Comparison of ENCODE assay signal across 14 cellular contexts in the genomic region with DNA sequence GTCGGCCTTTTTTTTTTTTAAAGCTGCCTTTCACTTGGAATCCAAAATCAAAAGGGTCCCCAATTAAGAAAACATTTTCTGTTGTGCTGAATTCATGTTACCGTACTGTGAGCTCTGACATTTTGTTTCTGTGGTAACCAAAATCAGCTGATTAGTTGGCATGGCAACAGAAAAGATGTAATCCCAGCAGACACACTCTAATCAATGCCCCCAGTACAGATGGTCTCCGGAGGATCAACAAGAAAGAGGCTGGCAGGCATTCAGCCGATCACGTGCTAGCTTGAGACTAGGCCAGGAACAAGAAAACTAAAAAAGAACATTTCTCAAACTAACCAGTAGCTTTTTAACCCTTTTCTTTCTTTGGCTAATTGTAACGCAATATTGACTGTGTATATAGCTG.
DNase-seq lines count a peak whose midpoint lies in the region; ATAC-seq and TF ChIP-seq lines count a peak whose summit lies in the region.
"Had no signal": no experiment of that assay in that cellular context is flagged by ENCODE, and none has a peak within 500 bp of the region (broad histone marks: within the 10 kb centered on the region; RNA-seq: fewer than 3 reads in every experiment).

No MANE protein-coding gene starts in this region.

- H2AFZ ChIP-seq in hepatocyte: no peak overlapping the region

- H3K36me3 ChIP-seq in hepatocyte (replicated peaks; ENCODE audit: insufficient read depth, low read depth): no peaks in the 10 kb centered on the region
- H3K36me3 ChIP-seq: BLaER1 treated with 17β-estradiol and CSF1 and Interleukin-3, amounts not matched to agents 10 nM and 100 nM; cardiac muscle cell; right lobe of liver had no signal

- no peak for TF ChIP-seq CTCF in hepatocyte (IDR thresholded peaks at IDR 0.05; ENCODE audit: poor library complexity)

- H3K9me2 ChIP-seq in hepatocyte (replicated peaks; ENCODE audit: insufficient read depth): no peaks in the 10 kb centered on the region

- no peaks in the 10 kb centered on the region for H3K9me3 Mint-ChIP-seq in natural killer cell treated with Interleukin-12 subunit alpha and Interleukin-12 subunit beta and Interleukin-15 and Interleukin-18, amount 100 ng/mL, for 72 hours

- H3K9me3 ChIP-seq in hepatocyte (ENCODE audit: low read depth): no peaks in the 10 kb centered on the region
- H3K9me3 ChIP-seq: BLaER1 treated with 17β-estradiol and CSF1 and Interleukin-3, amounts not matched to agents 10 nM and 100 nM; right lobe of liver had no signal

- no peaks in the 10 kb centered on the region for H3K79me2 ChIP-seq in hepatocyte

- no peak overlapping the region for H3K27ac Mint-ChIP-seq in natural killer cell treated with Interleukin-12 subunit alpha and Interleukin-12 subunit beta and Interleukin-15 and Interleukin-18, amount 100 ng/mL, for 72 hours

- no peak overlapping the region for H3K4me3 ChIP-seq in hepatocyte
- H3K4me3 ChIP-seq: BLaER1 treated with 17β-estradiol and CSF1 and Interleukin-3, amounts not matched to agents 10 nM and 100 nM; cardiac muscle cell; right lobe of liver had no signal

- no peak overlapping the region for H3K4me3 Mint-ChIP-seq in natural killer cell treated with Interleukin-12 subunit alpha and Interleukin-12 subunit beta and Interleukin-15 and Interleukin-18, amount 100 ng/mL, for 72 hours

- no peaks in the 10 kb centered on the region for H3K27me3 ChIP-seq in hepatocyte
- H3K27me3 ChIP-seq: BLaER1 treated with 17β-estradiol and CSF1 and Interleukin-3, amounts not matched to agents 10 nM and 100 nM; cardiac muscle cell; right lobe of liver had no signal

- H3K4me1 ChIP-seq in hepatocyte (ENCODE audit: insufficient read depth): peaks cover 6% of the 10 kb centered on the region
- H3K4me1 ChIP-seq: BLaER1 treated with 17β-estradiol and CSF1 and Interleukin-3, amounts not matched to agents 10 nM and 100 nM; right lobe of liver had no signal

- peak overlapping the region; percentile 50 for H3K27ac ChIP-seq in caudate nucleus (ENCODE audit: low read depth, low read length)
- H3K27ac ChIP-seq in hepatocyte: no peak overlapping the region
- H3K27ac ChIP-seq: BLaER1 treated with 17β-estradiol and CSF1 and Interleukin-3, amounts not matched to agents 10 nM and 100 nM; cardiac muscle cell; right lobe of liver had no signal

- DNase-seq in NCI-H446 treated with DMSO at 0.1 percent for 48 hours (lab: John Stamatoyannopoulos, UW) (peak; percentile 0), caudate nucleus (lab: John Stamatoyannopoulos, UW) (peak in 49 of 61 donors; percentile 6 to 84 (median 43)), hepatocyte (ENCODE audit: low spot score) (peak; percentile 19), retina (peak; percentile 87)
- DNase-seq in activated effector memory CD4-positive, alpha-beta T cell treated with anti-CD3 and anti-CD28 coated beads, Interleukin-2, amount 50 U/mL, for 16 hours: no peak
- no peak for DNase-seq in natural killer cell treated with Interleukin-12 subunit alpha and Interleukin-12 subunit beta and Interleukin-15 and Interleukin-18, amount 100 ng/mL, for 72 hours (ENCODE audit: low spot score)
- DNase-seq: activated naive CD4-positive, alpha-beta T cell; NCI-H69; right lobe of liver; SHP77; stimulated activated naive CD4-positive, alpha-beta T cell treated with Interleukin-2 at 50 U/mL for 16 hours had no signal

- H4K20me1 ChIP-seq in hepatocyte (ENCODE audit: insufficient read depth, poor library complexity, severe bottlenecking): no peaks in the 10 kb centered on the region
- H4K20me1 ChIP-seq: BLaER1 treated with 17β-estradiol and CSF1 and Interleukin-3, amounts not matched to agents 10 nM and 100 nM had no signal

- WGBS in hepatocyte (ENCODE audit: low lambda C conversion rate, missing lambda C conversion rate): 52% methylated on average over 6 of the region's 6 CpGs

- no peaks in the 10 kb centered on the region for H3K36me3 Mint-ChIP-seq in natural killer cell treated with Interleukin-12 subunit alpha and Interleukin-12 subunit beta and Interleukin-15 and Interleukin-18, amount 100 ng/mL, for 72 hours

- H3K27me3 Mint-ChIP-seq in natural killer cell treated with Interleukin-12 subunit alpha and Interleukin-12 subunit beta and Interleukin-15 and Interleukin-18, amount 100 ng/mL, for 72 hours: no peaks in the 10 kb centered on the region

- H3K4me1 Mint-ChIP-seq in natural killer cell treated with Interleukin-12 subunit alpha and Interleukin-12 subunit beta and Interleukin-15 and Interleukin-18, amount 100 ng/mL, for 72 hours (ENCODE audit: low read depth in 2 of 2): no peaks in the 10 kb centered on the region

- no peak overlapping the region for H3K4me2 ChIP-seq in hepatocyte
- H3K4me2 ChIP-seq: BLaER1 treated with 17β-estradiol and CSF1 and Interleukin-3, amounts not matched to agents 10 nM and 100 nM had no signal

- ATAC-seq in HG03378 (IDR thresholded peaks at IDR 0.05; ENCODE audit: unreplicated experiment): no peak
- no peak for ATAC-seq in natural killer cell treated with Interleukin-12 subunit alpha and Interleukin-12 subunit beta and Interleukin-15 and Interleukin-18, amount 100 ng/mL, for 72 hours

Comparison
In these comparisons a context has a peak if more than half of its experiments do, and no peak if none do; other contexts are left out.
1. DNase-seq: peak in NCI-H446 treated with DMSO at 0.1 percent for 48 hours (single experiment), caudate nucleus (49 of 61), hepatocyte (single experiment) and retina (single experiment); none in activated effector memory CD4-positive, alpha-beta T cell treated with anti-CD3 and anti-CD28 coated beads, Interleukin-2, amount 50 U/mL, for 16 hours (single experiment) and natural killer cell treated with Interleukin-12 subunit alpha and Interleukin-12 subunit beta and Interleukin-15 and Interleukin-18, amount 100 ng/mL, for 72 hours (single experiment).